In the genomic region with DNA sequence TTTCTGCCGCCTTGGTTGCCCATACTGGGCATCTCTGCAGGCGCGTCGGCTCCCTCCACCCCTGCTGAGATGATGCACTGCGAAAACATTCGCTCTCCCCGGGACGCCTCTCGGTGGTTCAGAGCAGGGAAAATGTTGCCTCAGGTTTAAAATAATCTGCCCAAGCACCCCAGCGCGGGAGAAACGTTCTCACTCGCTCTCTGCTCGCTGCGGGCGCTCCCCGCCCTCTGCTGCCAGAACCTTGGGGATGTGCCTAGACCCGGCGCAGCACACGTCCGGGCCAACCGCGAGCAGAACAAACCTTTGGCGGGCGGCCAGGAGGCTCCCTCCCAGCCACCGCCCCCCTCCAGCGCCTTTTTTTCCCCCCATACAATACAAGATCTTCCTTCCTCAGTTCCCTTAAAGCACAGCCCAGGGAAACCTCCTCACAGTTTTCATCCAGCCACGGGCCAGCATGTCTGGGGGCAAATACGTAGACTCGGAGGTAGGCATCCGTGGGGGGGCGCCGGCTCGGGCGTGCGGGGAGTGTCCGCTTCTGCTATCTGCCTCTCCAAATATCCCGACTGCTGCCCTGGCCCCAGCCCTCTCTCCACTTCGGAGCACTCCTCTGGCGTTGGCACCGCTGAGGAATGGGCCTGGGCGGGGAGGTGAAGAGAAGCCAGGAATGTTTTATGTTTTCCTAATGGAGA, we compare ENCODE assay signal across 8 cellular contexts. TPM values are rescaled to one million over a fixed set of nuclear protein-coding genes. Genes with fewer than 3 reads are reported as not detected.
DNase-seq lines count a peak whose midpoint lies in the region; ATAC-seq and TF ChIP-seq lines count a peak whose summit lies in the region.

A gene with protein sequence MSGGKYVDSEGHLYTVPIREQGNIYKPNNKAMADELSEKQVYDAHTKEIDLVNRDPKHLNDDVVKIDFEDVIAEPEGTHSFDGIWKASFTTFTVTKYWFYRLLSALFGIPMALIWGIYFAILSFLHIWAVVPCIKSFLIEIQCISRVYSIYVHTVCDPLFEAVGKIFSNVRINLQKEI (plus strand): TSS at position 428 of the 689 bp plus-strand sequence. CDS start 27 bp downstream, at position 455.

- TF ChIP-seq RAD21 in neural cell (conservative IDR thresholded peaks at IDR 0.05) = no peak

- no TSS peak for BruUV-seq in A673 (replicated peaks; lab: Mats Ljungman, UMichigan)

- H3F3A ChIP-seq in OCI-LY1 (ENCODE audit: insufficient read depth, low read length) = no peaks in the 10 kb centered on the region
- H3F3A ChIP-seq in neural cell (ENCODE audit: insufficient read depth, low read length, poor library complexity, severe bottlenecking) = no peaks in the 10 kb centered on the region

- H3K27me3 Mint-ChIP-seq in activated naive CD8-positive, alpha-beta T cell = peaks cover 42% of the 10 kb centered on the region

- TF ChIP-seq CTCF in A673 (conservative IDR thresholded peaks at IDR 0.05; ENCODE audit: low read depth, low read length) (no peak; the same call in 1 of the 2 replicates), OCI-LY1 (IDR thresholded peaks at IDR 0.05; ENCODE audit: low read length) (no peak), neural cell (IDR thresholded peaks at IDR 0.05; ENCODE audit: poor library complexity, severe bottlenecking) (no peak)

- peak; percentile 99 for DNase-seq in A673 (ENCODE audit: low spot score)
- peak; percentile 44 for DNase-seq in germinal center (ENCODE audit: low spot score)
- peak; percentile 86 for DNase-seq in ureter (ENCODE audit: low spot score)

- H3K9me3 Mint-ChIP-seq in activated naive CD8-positive, alpha-beta T cell (ENCODE audit: low read depth) = no peaks in the 10 kb centered on the region

- H3K36me3 Mint-ChIP-seq in activated naive CD8-positive, alpha-beta T cell = no peaks in the 10 kb centered on the region

- ATAC-seq in GM19351 (IDR thresholded peaks at IDR 0.05; ENCODE audit: unreplicated experiment) = peak; percentile 29
- no peak for ATAC-seq in HG03159 (IDR thresholded peaks at IDR 0.05; ENCODE audit: unreplicated experiment)

- intact Hi-C loops in A673 (cut with micrococcal nuclease; ENCODE audit: unreplicated experiment) = loop anchor here (5.0 kb wide), 2 partner anchors 82 to 352 kb away; no protein-coding TSS in a partner anchor

- H3K4me3 Mint-ChIP-seq in activated naive CD8-positive, alpha-beta T cell = peak within 1 kb of the TSS; percentile 88

- H3K36me3 ChIP-seq in A673 (ENCODE audit: insufficient read depth, low read length, poor library complexity, severe bottlenecking) (peaks cover 36% of the 10 kb centered on the region), OCI-LY1 (ENCODE audit: insufficient read depth, low read length) (no peaks in the 10 kb centered on the region), neural cell (ENCODE audit: insufficient read depth, low read length) (no peaks in the 10 kb centered on the region)

- peak within 1 kb of the TSS; percentile 100 for H3K27ac ChIP-seq in A673 (ENCODE audit: low read depth, low read length, poor library complexity, severe bottlenecking)
- H3K27ac ChIP-seq in OCI-LY1 (ENCODE audit: low read depth, low read length, poor library complexity, severe bottlenecking) = no peak within 1 kb of the TSS
- H3K27ac ChIP-seq in neural cell (ENCODE audit: low read length) = no peak within 1 kb of the TSS

- H3K4me2 ChIP-seq in OCI-LY1 (ENCODE audit: low read length) = peak within 1 kb of the TSS; percentile 78
- peak within 1 kb of the TSS; percentile 55 for H3K4me2 ChIP-seq in neural cell (ENCODE audit: low read length)

- CTCF ChIA-PET in A673 (lab: Charles Lee) = no interaction called here

- H2AFZ ChIP-seq in OCI-LY1 (ENCODE audit: low read length) (no peak within 1 kb of the TSS), neural cell (ENCODE audit: low read depth, low read length) (no peak within 1 kb of the TSS)

- H3K79me2 ChIP-seq in OCI-LY1 (ENCODE audit: insufficient read depth, low read length) = no peaks in the 10 kb centered on the region
- no peaks in the 10 kb centered on the region for H3K79me2 ChIP-seq in neural cell (replicated peaks; ENCODE audit: insufficient read depth, low read length)

- no peaks in the 10 kb centered on the region for H4K20me1 ChIP-seq in OCI-LY1 (ENCODE audit: insufficient read depth, low read length)
- H4K20me1 ChIP-seq in neural cell (ENCODE audit: insufficient read depth) = no peaks in the 10 kb centered on the region

- no peak for TF ChIP-seq EP300 in neural cell (conservative IDR thresholded peaks at IDR 0.05; ENCODE audit: poor library complexity, severe bottlenecking)

- no peaks in the 10 kb centered on the region for H3K27me3 ChIP-seq in A673 (replicated peaks; ENCODE audit: insufficient read depth, low read depth, low read length, poor library complexity)
- H3K27me3 ChIP-seq in OCI-LY1 (ENCODE audit: insufficient read depth, low read length) = peaks cover 18% of the 10 kb centered on the region; the same call in 1 of the 2 replicates
- H3K27me3 ChIP-seq in neural cell (ENCODE audit: insufficient read depth, low read depth, low read length) = peaks cover 56% of the 10 kb centered on the region

- no peaks in the 10 kb centered on the region for H3K9me3 ChIP-seq in A673 (ENCODE audit: low read depth, low read length, poor library complexity, severe bottlenecking)
- no peaks in the 10 kb centered on the region for H3K9me3 ChIP-seq in OCI-LY1 (ENCODE audit: low read length)
- no peaks in the 10 kb centered on the region for H3K9me3 ChIP-seq in neural cell (ENCODE audit: low read length)

- H3K9ac ChIP-seq in OCI-LY1 (ENCODE audit: low read length) (peak within 1 kb of the TSS; percentile 1; the same call in 1 of the 2 replicates), neural cell (ENCODE audit: low read length) (no peak within 1 kb of the TSS)

- H3K4me1 Mint-ChIP-seq in activated naive CD8-positive, alpha-beta T cell (ENCODE audit: low read depth) = peaks cover 23% of the 10 kb centered on the region

- no peaks in the 10 kb centered on the region for H3K9me2 ChIP-seq in OCI-LY1 (ENCODE audit: low read depth, low read length)
- no peaks in the 10 kb centered on the region for H3K9me2 ChIP-seq in neural cell (ENCODE audit: insufficient read depth, low read length)

- POLR2A ChIA-PET in A673 (lab: Charles Lee; ENCODE audit: low non-redundant PET) = no interaction called here

- H3K4me1 ChIP-seq in A673 (ENCODE audit: insufficient read depth, low read length, poor library complexity, severe bottlenecking) (peaks cover 43% of the 10 kb centered on the region), OCI-LY1 (ENCODE audit: insufficient read depth, low read length, severe bottlenecking) (peaks cover 22% of the 10 kb centered on the region)

- no peak within 1 kb of the TSS for H3K27ac Mint-ChIP-seq in activated naive CD8-positive, alpha-beta T cell

- H3K4me3 ChIP-seq in A673 (ENCODE audit: low read depth, low read length, poor library complexity, severe bottlenecking) = peak within 1 kb of the TSS; percentile 90
- H3K4me3 ChIP-seq in OCI-LY1 (ENCODE audit: low read depth, low read length, poor library complexity, severe bottlenecking) = peak within 1 kb of the TSS; percentile 54
- peak within 1 kb of the TSS; percentile 74 for H3K4me3 ChIP-seq in neural cell (ENCODE audit: low read length)

TF ChIP-seq in neural cell, 6 proteins besides CTCF, POLR2A, EP300 and RAD21:
- TF ChIP-seq SMC3 (conservative IDR thresholded peaks at IDR 0.05; ENCODE audit: poor library complexity) (no peak), EZH2 (IDR thresholded peaks at IDR 0.05; ENCODE audit: borderline replicate concordance, insufficient read depth, low read length, poor library complexity, severe bottlenecking) (no peak), TAF1 (IDR thresholded peaks at IDR 0.05; ENCODE audit: low read depth) (no peak), POLR2AphosphoS5 (IDR thresholded peaks at IDR 0.05) (no peak), MXI1 (conservative IDR thresholded peaks at IDR 0.05; ENCODE audit: poor library complexity, severe bottlenecking) (no peak)
- TF ChIP-seq, protein P1, sequence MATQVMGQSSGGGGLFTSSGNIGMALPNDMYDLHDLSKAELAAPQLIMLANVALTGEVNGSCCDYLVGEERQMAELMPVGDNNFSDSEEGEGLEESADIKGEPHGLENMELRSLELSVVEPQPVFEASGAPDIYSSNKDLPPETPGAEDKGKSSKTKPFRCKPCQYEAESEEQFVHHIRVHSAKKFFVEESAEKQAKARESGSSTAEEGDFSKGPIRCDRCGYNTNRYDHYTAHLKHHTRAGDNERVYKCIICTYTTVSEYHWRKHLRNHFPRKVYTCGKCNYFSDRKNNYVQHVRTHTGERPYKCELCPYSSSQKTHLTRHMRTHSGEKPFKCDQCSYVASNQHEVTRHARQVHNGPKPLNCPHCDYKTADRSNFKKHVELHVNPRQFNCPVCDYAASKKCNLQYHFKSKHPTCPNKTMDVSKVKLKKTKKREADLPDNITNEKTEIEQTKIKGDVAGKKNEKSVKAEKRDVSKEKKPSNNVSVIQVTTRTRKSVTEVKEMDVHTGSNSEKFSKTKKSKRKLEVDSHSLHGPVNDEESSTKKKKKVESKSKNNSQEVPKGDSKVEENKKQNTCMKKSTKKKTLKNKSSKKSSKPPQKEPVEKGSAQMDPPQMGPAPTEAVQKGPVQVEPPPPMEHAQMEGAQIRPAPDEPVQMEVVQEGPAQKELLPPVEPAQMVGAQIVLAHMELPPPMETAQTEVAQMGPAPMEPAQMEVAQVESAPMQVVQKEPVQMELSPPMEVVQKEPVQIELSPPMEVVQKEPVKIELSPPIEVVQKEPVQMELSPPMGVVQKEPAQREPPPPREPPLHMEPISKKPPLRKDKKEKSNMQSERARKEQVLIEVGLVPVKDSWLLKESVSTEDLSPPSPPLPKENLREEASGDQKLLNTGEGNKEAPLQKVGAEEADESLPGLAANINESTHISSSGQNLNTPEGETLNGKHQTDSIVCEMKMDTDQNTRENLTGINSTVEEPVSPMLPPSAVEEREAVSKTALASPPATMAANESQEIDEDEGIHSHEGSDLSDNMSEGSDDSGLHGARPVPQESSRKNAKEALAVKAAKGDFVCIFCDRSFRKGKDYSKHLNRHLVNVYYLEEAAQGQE (IDR thresholded peaks at IDR 0.05; ENCODE audit: borderline replicate concordance) = no peak
TF ChIP-seq in neural cell: peak in this region for 0.

RNA-seq across cellular contexts. Expression of the gene that starts here (rescaled TPM):
- 1,757 and 2,074 TPM in 2 replicates for total RNA-seq in A673 (2021)
- polyA plus RNA-seq in neural cell = not detected in 2 replicates
- polyA minus RNA-seq in neural cell = not detected in 2 replicates
- total RNA-seq in ureter = 127 TPM

Comparison
In these comparisons a context has a peak if more than half of its experiments do, and no peak if none do; other contexts are left out.
1. RNA of the gene that starts here (total RNA-seq): 1,757 to 2,074 TPM in A673; 127 TPM in ureter (single experiment); every median in the first group is over 10 times any median in the second.
2. DNase-seq: peak in every context shown above with its lines; median percentile 99 in A673; 86 in ureter; 44 in germinal center.
3. Peak in every context shown above with its lines, with median percentiles within 50 percentile points of each other: H3K4me3 ChIP-seq.